ENCODE assay signal across 1 cellular context in genomic region chr6:135305684-135306083, GRCh38.
TF ChIP-seq lines count a peak whose summit lies in the region.

No MANE protein-coding gene starts in this region.

TF ChIP-seq in K562, 482 proteins besides CTCF, POLR2A, EP300 and RAD21 (continued from another document):
- TF ChIP-seq CREB3L1 (IDR thresholded peaks at IDR 0.05; ENCODE audit: borderline replicate concordance, low read depth) (no peak), CSDE1 (IDR thresholded peaks at IDR 0.05) (no peak), PYGO2 (tag; IDR thresholded peaks at IDR 0.05) (no peak), ZNF282 (CRISPR knock-in tag; IDR thresholded peaks at IDR 0.05) (no peak), L3MBTL2 (IDR thresholded peaks at IDR 0.05) (peak; percentile 54), SFPQ (IDR thresholded peaks at IDR 0.05; ENCODE audit: low read depth, low read length) (no peak), NR0B1 (IDR thresholded peaks at IDR 0.05; ENCODE audit: partially characterized antibody) (no peak), ZNF668 (CRISPR knock-in tag; IDR thresholded peaks at IDR 0.05) (0 out of 2 replicates have a peak, but pooled peaks have one; percentile 52), ZNF23 (CRISPR knock-in tag; IDR thresholded peaks at IDR 0.05) (no peak), TEAD1 (CRISPR knock-in tag; IDR thresholded peaks at IDR 0.05) (no peak), SMAD4 (CRISPR knock-in tag; conservative IDR thresholded peaks at IDR 0.05) (peak; percentile 27; the same call in 1 of the 2 replicates), PHTF2 (CRISPR knock-in tag; IDR thresholded peaks at IDR 0.05) (peak; percentile 71; the same call in 1 of the 2 replicates), LARP7 (IDR thresholded peaks at IDR 0.05) (no peak), SAP30 (IDR thresholded peaks at IDR 0.05; ENCODE audit: borderline replicate concordance, insufficient read depth, low read depth, low read length, poor library complexity, severe bottlenecking) (no peak), ZNF311 (CRISPR knock-in tag; IDR thresholded peaks at IDR 0.05) (peak; percentile 61), PTRF (tag; IDR thresholded peaks at IDR 0.05) (0 out of 2 replicates have a peak, but pooled peaks have one; percentile 4), RFX7 (CRISPR knock-in tag; IDR thresholded peaks at IDR 0.05) (no peak), CXXC5 (CRISPR knock-in tag; IDR thresholded peaks at IDR 0.05) (peak; percentile 43), ZNF586 (CRISPR knock-in tag; conservative IDR thresholded peaks at IDR 0.05) (no peak), ZC3H4 (CRISPR knock-in tag; IDR thresholded peaks at IDR 0.05; ENCODE audit: borderline replicate concordance) (no peak), HNRNPK (IDR thresholded peaks at IDR 0.05; ENCODE audit: low read depth, low read length, poor library complexity, severe bottlenecking) (no peak), HDAC3 (IDR thresholded peaks at IDR 0.05; ENCODE audit: borderline replicate concordance, partially characterized antibody) (no peak), ZNF655 (CRISPR knock-in tag; IDR thresholded peaks at IDR 0.05) (no peak), MGA (IDR thresholded peaks at IDR 0.05) (0 out of 2 replicates have a peak, but pooled peaks have one; percentile 27), HES1 (IDR thresholded peaks at IDR 0.05; ENCODE audit: low read depth) (0 out of 2 replicates have a peak, but pooled peaks have one; percentile 9), E2F4 (CRISPR knock-in tag; IDR thresholded peaks at IDR 0.05; ENCODE audit: low read depth) (no peak), MLLT1 (IDR thresholded peaks at IDR 0.05) (no peak), GATAD2A (IDR thresholded peaks at IDR 0.05) (no peak)
